In genomic region chr6:22880686-22881433, GRCh38 we compare ENCODE assay signal across 10 cellular contexts.
DNase-seq lines count a peak whose midpoint lies in the region; ATAC-seq lines count a peak whose summit lies in the region.
"Had no signal": no experiment of that assay in that cellular context is flagged by ENCODE, and none has a peak within 500 bp of the region (broad histone marks: within the 10 kb centered on the region; RNA-seq: fewer than 3 reads in every experiment).

No MANE protein-coding gene starts in this region.

- in situ Hi-C loops in ACHN (cut with HindIII; ENCODE audit: low pct_ligation_motif_present, low pct_unique_long_range_greater_than_20kb, low sequenced_read_pairs) = no loop called here

- DNase-seq in ACHN (peak; percentile 94), MG63 (peak; percentile 37), mucosa of gallbladder (ENCODE audit: low spot score) (no peak), NCI-H1048 (lab: John Stamatoyannopoulos, UW) (no peak), HuH-7.5 (ENCODE audit: low spot score) (no peak)
- DNase-seq in activated CD4-positive, alpha-beta T cell treated with anti-CD3 and anti-CD28 coated beads for 1 hour = no peak
- DNase-seq: C1 segment of cervical spinal cord, caudate nucleus had no signal

- H3K9me3 ChIP-seq in MG63 (no peaks in the 10 kb centered on the region), muscle layer of colon (ENCODE audit: low read length) (no peaks in the 10 kb centered on the region)

- no peak overlapping the region for H3K9ac ChIP-seq in muscle layer of colon (ENCODE audit: low read length)

- H3K4me3 ChIP-seq in MG63 (peak overlapping the region; percentile 9; the same call in 1 of the 2 replicates), muscle layer of colon (ENCODE audit: low read depth in 1 of 2, low read length in 2 of 2) (no peak overlapping the region)

- peak overlapping the region; percentile 64 for H3K27ac ChIP-seq in muscle layer of colon (ENCODE audit: low read depth, low read length)

- no peaks in the 10 kb centered on the region for H3K27me3 ChIP-seq in MG63
- no peaks in the 10 kb centered on the region for H3K27me3 ChIP-seq in muscle layer of colon (ENCODE audit: control insufficient read depth in 1 of 2, insufficient read depth in 2 of 2, low read length in 2 of 2)

- peaks cover 11% of the 10 kb centered on the region for H3K4me1 ChIP-seq in muscle layer of colon (ENCODE audit: insufficient read depth, low read length)

- H3K36me3 ChIP-seq in MG63 (no peaks in the 10 kb centered on the region), muscle layer of colon (ENCODE audit: insufficient read depth, low read length) (no peaks in the 10 kb centered on the region)

- ATAC-seq in esophagus mucosa = peak; percentile 53

Comparison
In these comparisons a context has a peak if more than half of its experiments do, and no peak if none do; other contexts are left out.
1. DNase-seq: peak in ACHN (single experiment) and MG63 (single experiment); none in mucosa of gallbladder (single experiment), NCI-H1048 (single experiment), HuH-7.5 (single experiment) and activated CD4-positive, alpha-beta T cell treated with anti-CD3 and anti-CD28 coated beads for 1 hour (single experiment).